ENCODE assay signal across 10 cellular contexts in genomic region chr1:109927908-109928307, GRCh38. TPM values are rescaled to one million over a fixed set of nuclear protein-coding genes. Genes with fewer than 3 reads are reported as not detected.
A peak's percentile ranks its signal among the peaks of the same experiment; 100 is the strongest.
DNase-seq lines count a peak whose midpoint lies in the region; ATAC-seq, FAIRE-seq and TF ChIP-seq lines count a peak whose summit lies in the region.
"Had no signal": no experiment of that assay in that cellular context is flagged by ENCODE, and none has a peak within 500 bp of the region (broad histone marks: within the 10 kb centered on the region; RNA-seq: fewer than 3 reads in every experiment).

No MANE protein-coding gene starts in this region.

- no peak for ATAC-seq in HepG2
- peak; percentile 73 to 82 (median 78) for ATAC-seq in heart left ventricle
- ATAC-seq in pancreas, result peak in 3 of 4 donors; percentile 42 to 63 (median 45)
- ATAC-seq in GM19452 (IDR thresholded peaks at IDR 0.05; ENCODE audit: unreplicated experiment), result no peak
- ATAC-seq in T-helper 17 cell, result no peak

- peak overlapping the region; percentile 55 to 69 for H3K27ac ChIP-seq in liver (ENCODE audit: low read depth in 1 of 2, low read length in 2 of 2)
- H3K27ac ChIP-seq in HepG2 (ENCODE audit: extremely low read length, insufficient read depth, low read length), result no peak overlapping the region
- H3K27ac ChIP-seq in heart left ventricle, result peak overlapping the region; percentile 67 to 89 (median 80)
- peak overlapping the region in 2 of 4 donors; percentile 50 to 57 for H3K27ac ChIP-seq in pancreas
- H3K27ac ChIP-seq: SJSA1 had no signal

- no peak overlapping the region for H3K27ac Mint-ChIP-seq in T-helper 17 cell

- BruUV-seq in HepG2 (replicated peaks; lab: Mats Ljungman, UMichigan), result no TSS peak

- H3K36me3 Mint-ChIP-seq in T-helper 17 cell (ENCODE audit: low read depth), result peaks cover 13% of the 10 kb centered on the region

- H4K20me1 ChIP-seq in HepG2 (ENCODE audit: insufficient read depth, low read length), result no peaks in the 10 kb centered on the region

- peaks cover 13 to 38% (median 21%) of the 10 kb centered on the region in 4 donors for H3K36me3 ChIP-seq in liver (ENCODE audit: control insufficient read depth in 4 of 4, insufficient read depth in 3 of 4, low read depth in 1 of 4, low read length in 3 of 4)
- peaks cover 12 to 34% of the 10 kb centered on the region in 2 experiments; a peak in 4 of 5 replicates for H3K36me3 ChIP-seq in HepG2 (replicated peaks in 1 of 2; ENCODE audit: control insufficient read depth in 1 of 2, insufficient read depth in 2 of 2, low read length in 2 of 2)
- peaks cover 0 to 64% (median 55%) of the 10 kb centered on the region in 9 donors for H3K36me3 ChIP-seq in heart left ventricle
- peaks cover 0 to 11% (median 0%) of the 10 kb centered on the region in 3 donors for H3K36me3 ChIP-seq in pancreas

- FAIRE-seq in HepG2 (lab: Jason Lieb, UNC) (no peak), pancreas (lab: Jason Lieb, UNC) (no peak)

- H3K4me1 ChIP-seq in liver (ENCODE audit: control insufficient read depth in 4 of 4, insufficient read depth in 4 of 4, low read length in 3 of 4) (peaks cover 28 to 46% (median 38%) of the 10 kb centered on the region in 4 donors), HepG2 (ENCODE audit: insufficient read depth, low read length) (peaks cover 60% of the 10 kb centered on the region), heart left ventricle (peaks cover 9 to 63% (median 50%) of the 10 kb centered on the region in 12 donors), pancreas (peaks cover 4 to 25% (median 9%) of the 10 kb centered on the region in 3 donors)

- TF ChIP-seq RAD21 in liver (IDR thresholded peaks at IDR 0.05), result peak; percentile 32 to 62
- TF ChIP-seq RAD21 in HepG2 (CRISPR knock-in tag; IDR thresholded peaks at IDR 0.05), result no peak

- no peak overlapping the region for H3K4me3 Mint-ChIP-seq in T-helper 17 cell

- H3K4me1 Mint-ChIP-seq in T-helper 17 cell, result peaks cover 7% of the 10 kb centered on the region

- H3K9me3 ChIP-seq in liver (ENCODE audit: control insufficient read depth in 4 of 4, low read length in 3 of 4) (no peaks in the 10 kb centered on the region), HepG2 (ENCODE audit: low read length) (no peaks in the 10 kb centered on the region), heart left ventricle (no peaks in the 10 kb centered on the region), pancreas (no peaks in the 10 kb centered on the region), T-helper 17 cell (ENCODE audit: control insufficient read depth, low read length, poor library complexity, severe bottlenecking) (no peaks in the 10 kb centered on the region)
- H3K9me3 ChIP-seq: SJSA1 had no signal

- TF ChIP-seq CTCF in liver (IDR thresholded peaks at IDR 0.05; ENCODE audit: low read depth, low read length, missing input control) (no peak), HepG2 (CRISPR knock-in tag; IDR thresholded peaks at IDR 0.05) (no peak), heart left ventricle (IDR thresholded peaks at IDR 0.05) (no peak), pancreas (IDR thresholded peaks at IDR 0.05) (no peak)

- H3K4me3 ChIP-seq in liver (ENCODE audit: low read depth in 1 of 3, low read length in 3 of 3), result no peak overlapping the region
- no peak overlapping the region for H3K4me3 ChIP-seq in HepG2 (replicated peaks in 1 of 3; ENCODE audit: insufficient read depth in 1 of 3, low read depth in 2 of 3, low read length in 3 of 3)
- no peak overlapping the region for H3K4me3 ChIP-seq in heart left ventricle
- no peak overlapping the region for H3K4me3 ChIP-seq in pancreas
- H3K4me3 ChIP-seq: SJSA1 had no signal

- H3K4me2 ChIP-seq in HepG2 (ENCODE audit: low read depth, low read length), result no peak overlapping the region

- DNase-seq in HepG2 (ENCODE audit: low spot score), result no peak
- peak; percentile 83 to 90 (median 86) for DNase-seq in heart left ventricle
- DNase-seq in pancreas, result peak in 5 of 6 donors; percentile 53 to 75 (median 60)
- no peak for DNase-seq in amniotic stem cell (lab: John Stamatoyannopoulos, UW)
- no peak for DNase-seq in NCI-H510A (lab: John Stamatoyannopoulos, UW)
- no peak for DNase-seq in T-helper 17 cell
- DNase-seq: GOT3 had no signal

- POLR2A ChIA-PET in HepG2 (lab: Yijun Ruan, JAX), result interaction anchor here (0.9 kb wide), 1 partner anchor 33 kb away, joined by 3 read pairs; no protein-coding TSS in a partner anchor

- H3K9ac ChIP-seq in liver (ENCODE audit: low read depth in 1 of 2, low read length in 2 of 2) (no peak overlapping the region), HepG2 (ENCODE audit: insufficient read depth, low read depth, low read length) (no peak overlapping the region)

- TF ChIP-seq POLR2A in HepG2 (IDR thresholded peaks at IDR 0.05; ENCODE audit: insufficient read depth in 1 of 2, low read depth in 2 of 2, low read length in 2 of 2), result no peak
- TF ChIP-seq POLR2A in heart left ventricle (IDR thresholded peaks at IDR 0.05), result no peak

- WGBS in liver, result 31% methylated on average over 6 of the region's 6 CpGs
- 100% methylated on average over 4 of the region's 6 CpGs for WGBS in HepG2 (ENCODE audit: low lambda C conversion rate)
- 15 to 44% (median 18%) methylated on average over 5 to 6 of the region's 6 CpGs for WGBS in heart left ventricle, 4 donors
- WGBS in pancreas, 2 donors, result 63 to 68% methylated on average over 6 of the region's 6 CpGs

- intact Hi-C loops in HepG2 (cut with micrococcal nuclease; ENCODE audit: unreplicated experiment) (no loop called here), heart left ventricle (cut with DNase I) (loop anchor here in 2 of 10 donors (5.0 kb wide), 1 partner anchor 54 kb away; the partner anchor contains the start of gene AHCYL1 (in 2 of the 2)), pancreas (cut with DNase I) (no loop called here)

- H3K27me3 ChIP-seq in liver (ENCODE audit: control insufficient read depth in 4 of 4, insufficient read depth in 4 of 4, low read length in 3 of 4) (no peaks in the 10 kb centered on the region), HepG2 (ENCODE audit: control insufficient read depth in 1 of 2, insufficient read depth in 2 of 2, low read length in 2 of 2) (no peaks in the 10 kb centered on the region), heart left ventricle (no peaks in the 10 kb centered on the region), pancreas (no peaks in the 10 kb centered on the region)
- H3K27me3 ChIP-seq: SJSA1 had no signal

- TF ChIP-seq EP300 in HepG2 (IDR thresholded peaks at IDR 0.05; ENCODE audit: low read depth in 2 of 2, low read length in 2 of 2), result no peak
- TF ChIP-seq EP300 in HepG2 (CRISPR knock-in tag; IDR thresholded peaks at IDR 0.05; ENCODE audit: borderline replicate concordance), result no peak

- H3K79me2 ChIP-seq in HepG2 (ENCODE audit: insufficient read depth, low read length), result no peaks in the 10 kb centered on the region

- CTCF ChIA-PET in HepG2 (lab: Yijun Ruan, JAX; ENCODE audit: low intra/inter-chr PET ratio, low total read pairs), result no interaction called here

- no peak overlapping the region for H2AFZ ChIP-seq in HepG2 (ENCODE audit: low read length)

- in situ Hi-C loops in HepG2 (cut with HindIII; ENCODE audit: extremely low pct_ligation_motif_present, low pct_unique_long_range_greater_than_20kb), result no loop called here

- no peaks in the 10 kb centered on the region for H3K27me3 Mint-ChIP-seq in T-helper 17 cell

RNA-seq across cellular contexts. Expression of gene CSF1, which starts 17.3 kb away (rescaled TPM):
- total RNA-seq in liver (10 to 100 TPM in 1 of 2 donors, 1 to 10 TPM in 1; 6.3 to 15.2 TPM), HepG2 (2016; rRNA removed; fragmentation: Illumina TruSeq; extraction: Trizol) (1.9 and 4.6 TPM in 2 replicates), heart left ventricle (10 to 100 TPM in 8 of 9 donors, 1 to 10 TPM in 1; 9.0 to 64.8 (median 14.5) TPM), pancreas (10 to 100 TPM in 4 of 6 donors, 1 to 10 TPM in 2; 6.7 to 38.3 (median 13.4) TPM), T-helper 17 cell (10 to 100 TPM; 15.4 to 20.3 TPM)
- polyA plus RNA-seq in liver (10 to 100 TPM; 11.0 to 11.7 TPM), HepG2 (2011; rRNA removed) (13.3 and 21.0 TPM in 2 replicates), heart left ventricle (1 to 10 TPM; 9.1 to 9.9 TPM), pancreas (10 to 100 TPM; 15.5 to 16.5 TPM)
- total RNA-seq in HepG2 (2016; cell fraction: cytosol; rRNA removed; fragmentation: Illumina TruSeq; extraction: Trizol; ENCODE audit: low read depth), result 0.71 and 1.2 TPM in 2 replicates
- 1.8 and 4.9 TPM in 2 replicates for total RNA-seq in HepG2 (2016; cell fraction: insoluble cytoplasmic fraction; rRNA removed; fragmentation: Illumina TruSeq; extraction: Trizol)
- total RNA-seq in HepG2 (2016; cell fraction: membrane; rRNA removed; fragmentation: Illumina TruSeq; extraction: Trizol), result 1.3 and 2.0 TPM in 2 replicates
- total RNA-seq in HepG2 (2016; cell fraction: nucleus; rRNA removed; fragmentation: Illumina TruSeq; extraction: Trizol), result 7.8 and 7.9 TPM in 2 replicates
- 10.4 and 15.2 TPM in 2 replicates for polyA plus RNA-seq in HepG2 (2011; cell fraction: cytosol; rRNA removed)
- 23.0 and 27.9 TPM in 2 replicates for polyA plus RNA-seq in HepG2 (2011; cell fraction: nucleus; rRNA removed)
- polyA plus RNA-seq in HepG2 (2012), result 5.3 and 17.7 TPM in 2 replicates
- polyA plus RNA-seq in HepG2 (2016; cell fraction: cytosol; fragmentation: Illumina TruSeq; extraction: Trizol; ENCODE audit: low read depth), result 0.42 and 0.62 TPM in 2 replicates
- polyA plus RNA-seq in HepG2 (2016; cell fraction: insoluble cytoplasmic fraction; fragmentation: Illumina TruSeq; extraction: Trizol; ENCODE audit: low read depth), result 1.8 and 2.7 TPM in 2 replicates
- 0.71 and 1.0 TPM in 2 replicates for polyA plus RNA-seq in HepG2 (2016; cell fraction: membrane; fragmentation: Illumina TruSeq; extraction: Trizol; ENCODE audit: low read depth)
- polyA plus RNA-seq in HepG2 (2016; cell fraction: nucleus; fragmentation: Illumina TruSeq; extraction: Trizol; ENCODE audit: insufficient read depth, low read depth), result 14.8 and 15.3 TPM in 2 replicates
- 1.1 and 12.0 TPM in 2 replicates for polyA minus RNA-seq in HepG2 (2011; rRNA and poly(A)+ RNA removed; ENCODE audit: low replicate concordance)
- polyA minus RNA-seq in HepG2 (2011; cell fraction: cytosol; rRNA and poly(A)+ RNA removed), result 11.0 and 19.9 TPM in 2 replicates
- polyA minus RNA-seq in HepG2 (2011; cell fraction: nucleus; rRNA and poly(A)+ RNA removed), result 7.9 and 15.2 TPM in 2 replicates

RNA-seq across cellular contexts. Expression of gene AHCYL1, which starts 56.7 kb away (rescaled TPM):
- 10 to 100 TPM; 27.1 to 40.7 TPM for total RNA-seq in liver
- 10 to 100 TPM; 24.9 to 33.5 TPM for polyA plus RNA-seq in liver
- 40.9 and 63.2 TPM in 2 replicates for total RNA-seq in HepG2 (2016; rRNA removed; fragmentation: Illumina TruSeq; extraction: Trizol)
- 3.7 and 5.4 TPM in 2 replicates for total RNA-seq in HepG2 (2016; cell fraction: cytosol; rRNA removed; fragmentation: Illumina TruSeq; extraction: Trizol; ENCODE audit: low read depth)
- total RNA-seq in HepG2 (2016; cell fraction: insoluble cytoplasmic fraction; rRNA removed; fragmentation: Illumina TruSeq; extraction: Trizol), result 40.0 and 59.5 TPM in 2 replicates
- 22.3 and 23.2 TPM in 2 replicates for total RNA-seq in HepG2 (2016; cell fraction: membrane; rRNA removed; fragmentation: Illumina TruSeq; extraction: Trizol)
- total RNA-seq in HepG2 (2016; cell fraction: nucleus; rRNA removed; fragmentation: Illumina TruSeq; extraction: Trizol), result 37.9 and 43.8 TPM in 2 replicates
- polyA plus RNA-seq in HepG2 (2011; rRNA removed), result 69.4 and 76.3 TPM in 2 replicates
- polyA plus RNA-seq in HepG2 (2011; cell fraction: cytosol; rRNA removed), result 38.4 and 54.0 TPM in 2 replicates
- polyA plus RNA-seq in HepG2 (2011; cell fraction: nucleus; rRNA removed), result 64.7 and 65.0 TPM in 2 replicates
- 76.2 and 86.9 TPM in 2 replicates for polyA plus RNA-seq in HepG2 (2012)
- polyA plus RNA-seq in HepG2 (2016; cell fraction: cytosol; fragmentation: Illumina TruSeq; extraction: Trizol; ENCODE audit: low read depth), result 3.1 TPM in 2 replicates
- polyA plus RNA-seq in HepG2 (2016; cell fraction: insoluble cytoplasmic fraction; fragmentation: Illumina TruSeq; extraction: Trizol; ENCODE audit: low read depth), result 70.3 and 75.5 TPM in 2 replicates
- 12.5 and 13.4 TPM in 2 replicates for polyA plus RNA-seq in HepG2 (2016; cell fraction: membrane; fragmentation: Illumina TruSeq; extraction: Trizol; ENCODE audit: low read depth)
- polyA plus RNA-seq in HepG2 (2016; cell fraction: nucleus; fragmentation: Illumina TruSeq; extraction: Trizol; ENCODE audit: insufficient read depth, low read depth), result 70.7 and 72.2 TPM in 2 replicates
- 45.5 and 101 TPM in 2 replicates for polyA minus RNA-seq in HepG2 (2011; rRNA and poly(A)+ RNA removed; ENCODE audit: low replicate concordance)
- polyA minus RNA-seq in HepG2 (2011; cell fraction: cytosol; rRNA and poly(A)+ RNA removed), result 37.5 and 49.8 TPM in 2 replicates
- polyA minus RNA-seq in HepG2 (2011; cell fraction: nucleus; rRNA and poly(A)+ RNA removed), result 38.5 and 46.5 TPM in 2 replicates
- 10 to 100 TPM; 31.1 to 56.7 (median 48.7) TPM for total RNA-seq in heart left ventricle
- polyA plus RNA-seq in heart left ventricle, result 10 to 100 TPM; 23.8 to 37.2 TPM
- total RNA-seq in pancreas, result 10 to 100 TPM; 44.5 to 85.5 (median 50.1) TPM
- polyA plus RNA-seq in pancreas, result 10 to 100 TPM; 29.8 to 55.1 TPM
- 10 to 100 TPM; 16.5 to 21.3 TPM for total RNA-seq in T-helper 17 cell

Comparison
In these comparisons a context has a peak if more than half of its experiments do, and no peak if none do; other contexts are left out.
1. ATAC-seq: peak in heart left ventricle (4 of 4) and pancreas (3 of 4); none in HepG2 (single experiment), GM19452 (single experiment) and T-helper 17 cell (single experiment).
2. DNase-seq: peak in heart left ventricle (5 of 5) and pancreas (5 of 6); none in HepG2 (single experiment), amniotic stem cell (single experiment), NCI-H510A (single experiment) and T-helper 17 cell (0 of 3).